ENCODE assay signal across 23 cellular contexts in the genomic region with DNA sequence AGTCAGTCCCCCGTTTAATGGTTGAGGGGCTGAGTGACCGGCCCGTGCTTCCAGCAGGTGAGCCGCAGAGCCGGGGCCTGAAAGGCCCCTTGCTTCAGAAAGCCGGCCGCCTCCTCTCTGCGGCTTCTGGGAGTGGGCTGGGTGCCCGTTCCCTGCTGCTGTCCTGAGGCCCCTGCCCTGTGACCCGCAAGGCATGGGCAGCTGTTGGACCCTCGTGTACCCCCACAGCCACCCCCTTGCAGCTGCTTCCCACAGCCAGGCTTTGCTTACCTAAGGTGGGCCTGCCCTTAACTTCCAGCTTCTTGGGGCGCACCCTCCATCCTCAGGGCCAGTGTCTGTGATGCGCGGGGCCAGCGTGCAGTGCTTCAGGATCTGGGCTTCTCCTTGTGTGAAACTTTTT.
"Had no signal": no experiment of that assay in that cellular context is flagged by ENCODE, and none has a peak within 500 bp of the region (broad histone marks: within the 10 kb centered on the region; RNA-seq: fewer than 3 reads in every experiment).

No MANE protein-coding gene starts in this region.

- H3K27ac ChIP-seq: Peyer's patch, SJSA1 had no signal

- H3K27me3 Mint-ChIP-seq: activated B cell treated with CpG ODN at 0.5 μM for 24 hours; activated CD4-positive, alpha-beta T cell treated with anti-CD3 and anti-CD28 coated beads, Interleukin-2, amount 10 ng/mL, durations not matched to agents 24 days and 14 days; activated naive CD8-positive, alpha-beta T cell treated with anti-CD3 and anti-CD28 coated beads, Interleukin-2, amount 10 ng/mL, durations not matched to agents 7 days and 5 days; T-helper 17 cell had no signal

- ATAC-seq: T-helper 17 cell had no signal

- H3K27ac Mint-ChIP-seq: activated B cell treated with CpG ODN at 0.5 μM for 24 hours; activated CD4-positive, alpha-beta T cell treated with anti-CD3 and anti-CD28 coated beads, Interleukin-2, amount 10 ng/mL, durations not matched to agents 24 days and 14 days; activated naive CD8-positive, alpha-beta T cell treated with anti-CD3 and anti-CD28 coated beads, Interleukin-2, amount 10 ng/mL, durations not matched to agents 7 days and 5 days; T-helper 17 cell had no signal

- H3K9me3 ChIP-seq: adrenal gland, Peyer's patch, SJSA1 had no signal

- H3K4me1 ChIP-seq: adrenal gland, Peyer's patch, SJSA1 had no signal

- H3K4me3 ChIP-seq: adrenal gland, Peyer's patch, SJSA1 had no signal

- H3K4me1 Mint-ChIP-seq: activated B cell treated with CpG ODN at 0.5 μM for 24 hours had no signal

- H3K9me3 Mint-ChIP-seq: activated B cell treated with CpG ODN at 0.5 μM for 24 hours; activated CD4-positive, alpha-beta T cell treated with anti-CD3 and anti-CD28 coated beads, Interleukin-2, amount 10 ng/mL, durations not matched to agents 24 days and 14 days; activated naive CD8-positive, alpha-beta T cell treated with anti-CD3 and anti-CD28 coated beads, Interleukin-2, amount 10 ng/mL, durations not matched to agents 7 days and 5 days had no signal

- H3K27me3 ChIP-seq: adrenal gland, Peyer's patch, SJSA1 had no signal

- H3K4me3 Mint-ChIP-seq: activated B cell treated with CpG ODN at 0.5 μM for 24 hours; activated CD4-positive, alpha-beta T cell treated with anti-CD3 and anti-CD28 coated beads, Interleukin-2, amount 10 ng/mL, durations not matched to agents 24 days and 14 days; activated naive CD8-positive, alpha-beta T cell treated with anti-CD3 and anti-CD28 coated beads, Interleukin-2, amount 10 ng/mL, durations not matched to agents 7 days and 5 days; T-helper 17 cell had no signal

- DNase-seq: activated B cell treated with CpG ODN at 0.5 μM for 24 hours; activated CD4-positive, alpha-beta T cell treated with anti-CD3 and anti-CD28 coated beads for 1 hour; activated CD4-positive, alpha-beta T cell treated with anti-CD3 and anti-CD28 coated beads, Interleukin-2, amount 10 ng/mL, durations not matched to agents 24 days and 14 days; activated CD4-positive, alpha-beta T cell treated with anti-CD3 and anti-CD28 coated beads, Interleukin-2, amount 50 U/mL, for 48 hours; activated CD8-positive, alpha-beta memory T cell treated with anti-CD3 and anti-CD28 coated beads, Interleukin-2, amount 50 U/mL, for 4 hours; activated naive CD4-positive, alpha-beta T cell treated with anti-CD3 and anti-CD28 coated beads, Interleukin-2, amount 50 U/mL, for 16 hours; activated naive CD8-positive, alpha-beta T cell treated with anti-CD3 and anti-CD28 coated beads, Interleukin-2, amount 10 ng/mL, durations not matched to agents 7 days and 5 days; anterior cingulate cortex; central memory CD4-positive, alpha-beta T cell; Karpas-422; MM.1S; NCI-H1105 treated with DMSO at 0.1 percent for 48 hours; NCI-H1436 treated with DMSO at 0.1 percent for 48 hours; NCI-H187; NCI-H2081; NCI-H446; NCI-H524; SHP77; T-helper 17 cell; T-helper 9 cell had no signal
